ENCODE assay signal across 1 cellular context in genomic region chr12:91887957-91888356, GRCh38.
TF ChIP-seq lines count a peak whose summit lies in the region.

No MANE protein-coding gene starts in this region.

TF ChIP-seq in K562, 482 proteins besides CTCF, POLR2A, EP300 and RAD21 (continued from another document):
- TF ChIP-seq ZNF449 (CRISPR knock-in tag; IDR thresholded peaks at IDR 0.05) (no peak), NR3C1 (CRISPR knock-in tag; IDR thresholded peaks at IDR 0.05) (no peak), SMARCE1 (IDR thresholded peaks at IDR 0.05) (no peak), CEBPB (tag; IDR thresholded peaks at IDR 0.05) (peak; percentile 72), DMBX1 (CRISPR knock-in tag; IDR thresholded peaks at IDR 0.05; ENCODE audit: borderline replicate concordance) (no peak), ZNF23 (CRISPR knock-in tag; IDR thresholded peaks at IDR 0.05) (no peak), RCOR1 (IDR thresholded peaks at IDR 0.05; ENCODE audit: borderline replicate concordance in 1 of 2, low read depth in 2 of 2, low read length in 2 of 2) (peak in 1 of 2 experiments; percentile 55; a peak in 1 of 4 replicates), FOSL1 (tag; conservative IDR thresholded peaks at IDR 0.05) (0 out of 2 replicates have a peak, but pooled peaks have one; percentile 28), HDAC6 (IDR thresholded peaks at IDR 0.05; ENCODE audit: low read depth, low read length) (no peak)
TF ChIP-seq in K562: peak in this region for 9.
